In genomic region chr10:23693398-23693797, GRCh38 we compare ENCODE assay signal across 13 cellular contexts.
A peak's percentile ranks its signal among the peaks of the same experiment; 100 is the strongest.
DNase-seq lines count a peak whose midpoint lies in the region; TF ChIP-seq lines count a peak whose summit lies in the region.
"Had no signal": no experiment of that assay in that cellular context is flagged by ENCODE, and none has a peak within 500 bp of the region (broad histone marks: within the 10 kb centered on the region; RNA-seq: fewer than 3 reads in every experiment).

No MANE protein-coding gene starts in this region.

- no peak overlapping the region for H3K27ac ChIP-seq in iPS-18a (ENCODE audit: low read length)

- H3K27me3 ChIP-seq in NT2/D1 (ENCODE audit: insufficient read depth, insufficient read length): peaks cover 63% of the 10 kb centered on the region
- H3K27me3 ChIP-seq in iPS-18a (ENCODE audit: control insufficient read depth, insufficient read depth, low read length): peaks cover 75% of the 10 kb centered on the region

- DNase-seq in activated T-cell treated with anti-CD3 and anti-CD28 coated beads, Interleukin-2, amount 50 U/mL, for 48 hours: peak; percentile 37 to 52
- DNase-seq in activated T-cell treated with anti-CD3 and anti-CD28 coated beads for 4 hours (no peak), NT2/D1 (ENCODE audit: low read depth, low spot score) (peak; percentile 61), retinal pigment epithelial cell (ENCODE audit: low read depth) (no peak), NCI-H524 treated with DMSO at 0.1 percent for 48 hours (lab: John Stamatoyannopoulos, UW) (no peak), NCI-H1694 treated with DMSO at 0.1 percent for 48 hours (lab: John Stamatoyannopoulos, UW) (no peak), NCI-H2196 (lab: John Stamatoyannopoulos, UW; ENCODE audit: unreplicated experiment) (no peak)
- DNase-seq: effector memory CD4-positive, alpha-beta T cell; GF-D8; KG1; NCI-H69; stimulated activated CD4-positive, alpha-beta T cell treated with anti-CD3 and anti-CD28 coated beads, Interleukin-4, amount 100 ng/mL, for 1 hour had no signal

- H3K36me3 ChIP-seq in NT2/D1 (ENCODE audit: insufficient read depth, insufficient read length, low read length) (no peaks in the 10 kb centered on the region), iPS-18a (ENCODE audit: control insufficient read depth, low read depth, low read length) (no peaks in the 10 kb centered on the region)

- H3K4me3 ChIP-seq in NT2/D1 (ENCODE audit: insufficient read length, low read depth) (peak overlapping the region; percentile 72), iPS-18a (ENCODE audit: low read length) (peak overlapping the region; percentile 69), retinal pigment epithelial cell (ENCODE audit: low read length) (no peak overlapping the region)

- H3K9ac ChIP-seq in NT2/D1 (ENCODE audit: insufficient read length, low read depth) (no peak overlapping the region), iPS-18a (ENCODE audit: low read length) (no peak overlapping the region)

- no peaks in the 10 kb centered on the region for H3K9me3 ChIP-seq in NT2/D1 (ENCODE audit: insufficient read depth, low read length)
- no peaks in the 10 kb centered on the region for H3K9me3 ChIP-seq in iPS-18a (ENCODE audit: control insufficient read depth, low read depth, low read length)

- H3K4me1 ChIP-seq in NT2/D1 (ENCODE audit: insufficient read depth, insufficient read length) (no peaks in the 10 kb centered on the region), iPS-18a (ENCODE audit: control insufficient read depth, low read depth, low read length) (peaks cover 8% of the 10 kb centered on the region)

- TF ChIP-seq CTCF in retinal pigment epithelial cell (conservative IDR thresholded peaks at IDR 0.05; ENCODE audit: low read depth, low read length): peak; percentile 17

Comparison
In these comparisons a context has a peak if more than half of its experiments do, and no peak if none do; other contexts are left out.
1. DNase-seq: peak in activated T-cell treated with anti-CD3 and anti-CD28 coated beads, Interleukin-2, amount 50 U/mL, for 48 hours (2 of 2) and NT2/D1 (single experiment); none in activated T-cell treated with anti-CD3 and anti-CD28 coated beads for 4 hours (single experiment), retinal pigment epithelial cell (single experiment), NCI-H524 treated with DMSO at 0.1 percent for 48 hours (single experiment), NCI-H1694 treated with DMSO at 0.1 percent for 48 hours (single experiment) and NCI-H2196 (single experiment).